In genomic region chr9:134366223-134367031, GRCh38 we compare ENCODE assay signal across 8 cellular contexts. TPM values are rescaled to one million over a fixed set of nuclear protein-coding genes. Genes with fewer than 3 reads are reported as not detected.
A peak's percentile ranks its signal among the peaks of the same experiment; 100 is the strongest.
DNase-seq lines count a peak whose midpoint lies in the region; ATAC-seq lines count a peak whose summit lies in the region.

No MANE protein-coding gene starts in this region.

- H3K27me3 ChIP-seq in mucosa of rectum (ENCODE audit: control insufficient read depth in 2 of 2, insufficient read depth in 2 of 2, low read length in 2 of 2), result no peaks in the 10 kb centered on the region

- peak; percentile 63 for ATAC-seq in activated CD4-positive, alpha-beta T cell treated with anti-CD3 and anti-CD28 coated beads for 36 hours
- ATAC-seq in HG03469 (IDR thresholded peaks at IDR 0.05; ENCODE audit: unreplicated experiment) (no peak), GM18519 (IDR thresholded peaks at IDR 0.05; ENCODE audit: low FRiP score, unreplicated experiment) (no peak)
- ATAC-seq in activated CD4-positive, CD25-positive, alpha-beta regulatory T cell treated with anti-CD3 and anti-CD28 coated beads, Interleukin-2, amount 50 U/mL, for 24 hours, result no peak

- no peaks in the 10 kb centered on the region for H3K9me3 ChIP-seq in mucosa of rectum (ENCODE audit: control insufficient read depth in 2 of 2, low read length in 2 of 2)

- POLR2A ChIA-PET in activated CD4-positive, alpha-beta T cell treated with anti-CD3 and anti-CD28 coated beads for 36 hours (lab: Charles Lee), result no interaction called here

- intact Hi-C loops in activated CD4-positive, alpha-beta T cell treated with anti-CD3 and anti-CD28 coated beads for 36 hours (cut with DNase I, micrococcal nuclease), result no loop called here

- H3K4me3 ChIP-seq in mucosa of rectum (ENCODE audit: low read length in 2 of 2), result peak overlapping the region in 1 of 2 donors; percentile 24

- H3K27me3 Mint-ChIP-seq in activated CD4-positive, alpha-beta T cell treated with anti-CD3 and anti-CD28 coated beads for 36 hours, result no peaks in the 10 kb centered on the region

- no peaks in the 10 kb centered on the region for H3K9me3 Mint-ChIP-seq in activated CD4-positive, alpha-beta T cell treated with anti-CD3 and anti-CD28 coated beads for 36 hours (ENCODE audit: low read depth)

- CTCF ChIA-PET in activated CD4-positive, alpha-beta T cell treated with anti-CD3 and anti-CD28 coated beads for 36 hours (lab: Charles Lee), result interaction anchor here (0.6 to 0.8 kb wide), 2 partner anchors 40 to 582 kb away, joined by 3 read pairs; no protein-coding TSS in a partner anchor

- H3K9ac ChIP-seq in mucosa of rectum (ENCODE audit: low read depth in 1 of 2, low read length in 2 of 2), result peak overlapping the region in 1 of 2 donors; percentile 39

- peak; percentile 42 for DNase-seq in activated CD4-positive, alpha-beta T cell treated with anti-CD3 and anti-CD28 coated beads for 36 hours
- no peak for DNase-seq in activated CD4-positive, alpha-beta T cell treated with anti-CD3 and anti-CD28 coated beads for 4 hours
- DNase-seq in RPMI8226 (peak; percentile 95), epidermal melanocyte (ENCODE audit: insufficient read length, low spot score) (peak; percentile 98)

- H3K27ac Mint-ChIP-seq in activated CD4-positive, alpha-beta T cell treated with anti-CD3 and anti-CD28 coated beads for 36 hours, result no peak overlapping the region

- no peak overlapping the region for H3K4me3 Mint-ChIP-seq in activated CD4-positive, alpha-beta T cell treated with anti-CD3 and anti-CD28 coated beads for 36 hours

- no peaks in the 10 kb centered on the region for H3K36me3 Mint-ChIP-seq in activated CD4-positive, alpha-beta T cell treated with anti-CD3 and anti-CD28 coated beads for 36 hours (ENCODE audit: low read depth)

- peak overlapping the region; percentile 59 to 71 for H3K27ac ChIP-seq in mucosa of rectum (ENCODE audit: low read depth in 2 of 2, low read length in 2 of 2)

- no peaks in the 10 kb centered on the region for H3K36me3 ChIP-seq in mucosa of rectum (ENCODE audit: control insufficient read depth in 2 of 2, insufficient read depth in 2 of 2, low read length in 2 of 2)

- H3K4me1 ChIP-seq in mucosa of rectum (ENCODE audit: control insufficient read depth in 2 of 2, insufficient read depth in 2 of 2, low read length in 2 of 2), result peaks cover 27 to 37% of the 10 kb centered on the region in 2 donors

- H3K4me1 Mint-ChIP-seq in activated CD4-positive, alpha-beta T cell treated with anti-CD3 and anti-CD28 coated beads for 36 hours, result no peaks in the 10 kb centered on the region

RNA-seq across cellular contexts. Expression of gene RXRA, which starts 40.2 kb away (rescaled TPM):
- 10 to 100 TPM; 17.6 to 20.9 TPM for total RNA-seq in activated CD4-positive, alpha-beta T cell treated with anti-CD3 and anti-CD28 coated beads for 36 hours

Comparison
In these comparisons a context has a peak if more than half of its experiments do, and no peak if none do; other contexts are left out.
1. DNase-seq: peak in activated CD4-positive, alpha-beta T cell treated with anti-CD3 and anti-CD28 coated beads for 36 hours (single experiment), RPMI8226 (single experiment) and epidermal melanocyte (single experiment); none in activated CD4-positive, alpha-beta T cell treated with anti-CD3 and anti-CD28 coated beads for 4 hours (0 of 2).